ENCODE assay signal across 13 cellular contexts in the genomic region with DNA sequence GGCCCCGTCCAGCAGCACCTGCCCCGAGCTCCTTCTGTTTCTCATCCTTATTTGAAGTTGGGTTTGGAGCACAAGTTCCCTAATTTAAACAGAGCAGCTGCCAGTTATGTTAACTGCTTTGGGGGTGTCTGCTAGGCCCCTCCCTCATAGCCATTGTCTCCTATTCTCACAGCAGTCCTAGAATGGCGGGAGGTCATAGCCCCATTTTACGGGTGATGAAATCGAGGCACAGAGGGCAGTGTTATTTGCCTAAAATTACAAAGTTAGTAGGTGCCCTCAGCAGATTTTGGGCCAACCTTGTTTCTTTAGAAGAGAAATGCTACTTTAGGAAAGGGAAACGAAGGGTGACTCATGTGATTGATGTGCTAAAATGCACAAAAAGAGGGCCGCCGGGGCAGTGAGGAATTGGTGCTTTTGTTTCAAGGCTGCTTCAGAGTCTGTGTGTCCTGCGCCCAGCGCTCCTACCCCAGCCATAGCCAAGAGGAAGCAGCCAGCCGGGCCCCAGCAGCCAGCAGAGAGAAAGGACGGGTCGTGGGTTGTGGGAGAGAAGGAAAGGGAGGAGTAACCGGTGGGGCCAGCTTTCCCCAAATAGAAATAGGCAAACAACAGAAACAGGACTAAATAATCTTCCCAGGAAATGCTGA. TPM values are rescaled to one million over a fixed set of nuclear protein-coding genes. Genes with fewer than 3 reads are reported as not detected.
DNase-seq lines count a peak whose midpoint lies in the region; ATAC-seq and TF ChIP-seq lines count a peak whose summit lies in the region.
"Had no signal": no experiment of that assay in that cellular context is flagged by ENCODE, and none has a peak within 500 bp of the region (broad histone marks: within the 10 kb centered on the region; RNA-seq: fewer than 3 reads in every experiment).

No MANE protein-coding gene starts in this region.

- no peak overlapping the region for H3K4me3 ChIP-seq in CD8-positive, alpha-beta memory T cell (ENCODE audit: low read length)
- H3K4me3 ChIP-seq in endodermal cell (ENCODE audit: low read length): no peak overlapping the region
- no peak overlapping the region for H3K4me3 ChIP-seq in mesodermal cell (ENCODE audit: extremely low read depth, insufficient read depth, low read length, poor library complexity, severe bottlenecking)
- H3K4me3 ChIP-seq: MG63 had no signal

- in situ Hi-C loops in G401 (cut with HindIII; ENCODE audit: low sequenced_read_pairs): no loop called here

- H3K27me3 Mint-ChIP-seq in CD8-positive, alpha-beta memory T cell: no peaks in the 10 kb centered on the region
- no peaks in the 10 kb centered on the region for H3K27me3 Mint-ChIP-seq in endodermal cell (ENCODE audit: insufficient read depth)
- H3K27me3 Mint-ChIP-seq: stimulated activated naive CD8-positive, alpha-beta T cell treated with anti-CD3 and anti-CD28 coated beads, Interleukin-15, Interleukin-2, amounts not matched to agents 100 ng/mL and 50 ng/mL, for 24 hours had no signal

- 70 to 80% methylated on average over 2 to 13 of the region's 14 CpGs for WGBS in endodermal cell (ENCODE audit: insufficient coverage in 1 of 2, insufficient read length in 1 of 2), 2 experiments
- WGBS in mesodermal cell (ENCODE audit: insufficient coverage in 2 of 2), 2 experiments: 49 to 55% methylated on average over 7 to 10 of the region's 14 CpGs

- no peak for ATAC-seq in GM18858 (IDR thresholded peaks at IDR 0.05; ENCODE audit: unreplicated experiment)

- H3K27ac ChIP-seq in CD8-positive, alpha-beta memory T cell (ENCODE audit: low read depth, low read length): peak overlapping the region; percentile 22
- no peak overlapping the region for H3K27ac ChIP-seq in endodermal cell (ENCODE audit: low read depth, low read length)
- peak overlapping the region; percentile 83 for H3K27ac ChIP-seq in mesodermal cell (ENCODE audit: low read depth, low read length, severe bottlenecking)

- H3K36me3 Mint-ChIP-seq in CD8-positive, alpha-beta memory T cell: peaks cover 0 to 3% (median under 1%) of the 10 kb centered on the region in 3 donors
- peaks cover 82% of the 10 kb centered on the region for H3K36me3 Mint-ChIP-seq in endodermal cell (ENCODE audit: low read depth)

- no peak for TF ChIP-seq CTCF in endodermal cell (conservative IDR thresholded peaks at IDR 0.05)

- no peaks in the 10 kb centered on the region for H3K4me1 ChIP-seq in CD8-positive, alpha-beta memory T cell (ENCODE audit: insufficient read depth, low read length)
- H3K4me1 ChIP-seq in endodermal cell (ENCODE audit: control insufficient read depth, insufficient read depth, low read length) (peaks cover 25% of the 10 kb centered on the region), mesodermal cell (ENCODE audit: control insufficient read depth, insufficient read depth, low read length, poor library complexity, severe bottlenecking) (peaks cover 49% of the 10 kb centered on the region)

- peak overlapping the region in 1 of 8 donors; percentile 65 for H3K27ac Mint-ChIP-seq in CD8-positive, alpha-beta memory T cell
- H3K27ac Mint-ChIP-seq in endodermal cell: peak overlapping the region; percentile 90
- H3K27ac Mint-ChIP-seq: stimulated activated naive CD8-positive, alpha-beta T cell treated with anti-CD3 and anti-CD28 coated beads, Interleukin-15, Interleukin-2, amounts not matched to agents 100 ng/mL and 50 ng/mL, for 24 hours had no signal

- H3K36me3 ChIP-seq in CD8-positive, alpha-beta memory T cell (ENCODE audit: insufficient read depth, low read length): no peaks in the 10 kb centered on the region
- H3K36me3 ChIP-seq in endodermal cell (ENCODE audit: control insufficient read depth, insufficient read depth, low read length): peaks cover 86% of the 10 kb centered on the region
- peaks cover 56% of the 10 kb centered on the region for H3K36me3 ChIP-seq in mesodermal cell (ENCODE audit: control insufficient read depth, insufficient read depth, low read length)

- no peaks in the 10 kb centered on the region for H3K27me3 ChIP-seq in CD8-positive, alpha-beta memory T cell (ENCODE audit: insufficient read depth, low read length, poor library complexity, severe bottlenecking)
- H3K27me3 ChIP-seq in endodermal cell (ENCODE audit: control insufficient read depth, insufficient read depth, low read length, poor library complexity, severe bottlenecking): no peaks in the 10 kb centered on the region
- H3K27me3 ChIP-seq: MG63 had no signal

- POLR2A ChIA-PET in CD8-positive, alpha-beta memory T cell (lab: Charles Lee): no interaction called here

- H3K9ac ChIP-seq in endodermal cell (ENCODE audit: extremely low read depth, low read length, poor library complexity, severe bottlenecking): no peak overlapping the region

- H3K9me3 ChIP-seq in CD8-positive, alpha-beta memory T cell (ENCODE audit: low read length): no peaks in the 10 kb centered on the region
- H3K9me3 ChIP-seq in endodermal cell (ENCODE audit: control insufficient read depth, low read length) (no peaks in the 10 kb centered on the region), mesodermal cell (ENCODE audit: control insufficient read depth, low read length) (no peaks in the 10 kb centered on the region)
- H3K9me3 ChIP-seq: MG63 had no signal

- CTCF ChIA-PET in CD8-positive, alpha-beta memory T cell (lab: Charles Lee): no interaction called here

- no peak overlapping the region for H3K4me3 Mint-ChIP-seq in CD8-positive, alpha-beta memory T cell
- no peak overlapping the region for H3K4me3 Mint-ChIP-seq in endodermal cell
- H3K4me3 Mint-ChIP-seq: stimulated activated naive CD8-positive, alpha-beta T cell treated with anti-CD3 and anti-CD28 coated beads, Interleukin-15, Interleukin-2, amounts not matched to agents 100 ng/mL and 50 ng/mL, for 24 hours had no signal

- peaks cover 0 to 8% (median 3%) of the 10 kb centered on the region in 3 donors for H3K4me1 Mint-ChIP-seq in CD8-positive, alpha-beta memory T cell
- H3K4me1 Mint-ChIP-seq in endodermal cell: peaks cover 79% of the 10 kb centered on the region

- DNase-seq in CD8-positive, alpha-beta memory T cell: no peak
- DNase-seq in MV-4-11 (lab: John Stamatoyannopoulos, UW) (peak; percentile 43), endodermal cell (peak; percentile 67), NCI-H2196 treated with DMSO at 0.1 percent for 48 hours (lab: John Stamatoyannopoulos, UW; ENCODE audit: unreplicated experiment) (no peak), G401 (ENCODE audit: low spot score) (no peak), NCI-H748 treated with DMSO at 0.1 percent for 48 hours (lab: John Stamatoyannopoulos, UW) (no peak)
- DNase-seq: activated CD8-positive, alpha-beta memory T cell treated with anti-CD3 and anti-CD28 coated beads, Interleukin-2, amount 50 U/mL, for 4 hours; cortex of kidney; MG63; SIG-M5 had no signal

- no peaks in the 10 kb centered on the region for H3K9me3 Mint-ChIP-seq in CD8-positive, alpha-beta memory T cell
- no peaks in the 10 kb centered on the region for H3K9me3 Mint-ChIP-seq in endodermal cell
- H3K9me3 Mint-ChIP-seq: stimulated activated naive CD8-positive, alpha-beta T cell treated with anti-CD3 and anti-CD28 coated beads, Interleukin-15, Interleukin-2, amounts not matched to agents 100 ng/mL and 50 ng/mL, for 24 hours had no signal

RNA-seq across cellular contexts. Expression of a gene that starts 13.0 kb away (rescaled TPM):
- total RNA-seq in CD8-positive, alpha-beta memory T cell: 1 to 10 TPM; 3.0 to 3.3 TPM
- 3.2 TPM for polyA plus RNA-seq in CD8-positive, alpha-beta memory T cell
- total RNA-seq in endodermal cell: 10 to 100 TPM; 47.2 to 66.4 TPM
- polyA plus RNA-seq in endodermal cell (2013, experiment 1 of 2): 14.6 TPM
- polyA plus RNA-seq in endodermal cell (2013, experiment 2 of 2): 16.4 TPM
- 12.4 TPM for polyA plus RNA-seq in mesodermal cell (2013, experiment 1 of 2)
- polyA plus RNA-seq in mesodermal cell (2013, experiment 2 of 2): 11.1 TPM
- total RNA-seq in G401 (2014; rRNA removed; shearing (Covaris generic)): 1.5 and 2.3 TPM in 2 replicates

Comparison
In these comparisons a context has a peak if more than half of its experiments do, and no peak if none do; other contexts are left out.
1. DNase-seq: peak in MV-4-11 (single experiment) and endodermal cell (single experiment); none in CD8-positive, alpha-beta memory T cell (0 of 5), NCI-H2196 treated with DMSO at 0.1 percent for 48 hours (single experiment), G401 (single experiment) and NCI-H748 treated with DMSO at 0.1 percent for 48 hours (single experiment).
2. RNA of a gene that starts 13.0 kb away (total RNA-seq): 47.2 to 66.4 TPM in endodermal cell; 3.0 to 3.3 TPM in CD8-positive, alpha-beta memory T cell and 1.5 to 2.3 TPM in G401; every median in the first group is over 10 times any median in the second.